Comparison of ENCODE assay signal across 1 cellular context in genomic region chr11:61007971-61008896, GRCh38.
TF ChIP-seq lines count a peak whose summit lies in the region.

No MANE protein-coding gene starts in this region.

TF ChIP-seq in HCT116, 20 proteins besides CTCF, POLR2A, EP300 and RAD21 (continued from another document):
- TF ChIP-seq ZBTB33 (IDR thresholded peaks at IDR 0.05; ENCODE audit: extremely low read depth, insufficient replicate concordance, low read length) (no peak), TCF7L2 (IDR thresholded peaks at IDR 0.05; ENCODE audit: borderline replicate concordance, extremely low read depth, insufficient read depth, insufficient read length) (no peak)
